ENCODE assay signal across 26 cellular contexts in genomic region chr1:174028495-174028894, GRCh38.
"Had no signal": no experiment of that assay in that cellular context is flagged by ENCODE, and none has a peak within 500 bp of the region (broad histone marks: within the 10 kb centered on the region; RNA-seq: fewer than 3 reads in every experiment).

No MANE protein-coding gene starts in this region.

- H3K9me3 Mint-ChIP-seq: naive thymus-derived CD8-positive, alpha-beta T cell; neural crest cell; stimulated activated naive CD8-positive, alpha-beta T cell treated with anti-CD3 and anti-CD28 coated beads, Interleukin-15, amount 100 ng/mL, for 72 hours had no signal

- H3K27ac ChIP-seq: coronary artery, esophagus muscularis mucosa, neutrophil, parathyroid adenoma, prostate gland, right atrium auricular region, suprapubic skin, transverse colon, upper lobe of right lung, uterus had no signal

- H2AFZ ChIP-seq: parathyroid adenoma had no signal

- H3K79me2 ChIP-seq: parathyroid adenoma had no signal

- H3K27ac Mint-ChIP-seq: naive thymus-derived CD8-positive, alpha-beta T cell had no signal

- H3K27me3 ChIP-seq: esophagus muscularis mucosa, neutrophil, right atrium auricular region, suprapubic skin, transverse colon, upper lobe of right lung, uterus had no signal

- H3K27me3 Mint-ChIP-seq: naive thymus-derived CD8-positive, alpha-beta T cell; stimulated activated naive CD8-positive, alpha-beta T cell treated with anti-CD3 and anti-CD28 coated beads, Interleukin-15, amount 100 ng/mL, for 72 hours had no signal

- H3K9me3 ChIP-seq: esophagus muscularis mucosa, neutrophil, prostate gland, right atrium auricular region, suprapubic skin, transverse colon, upper lobe of right lung, uterus had no signal

- H3K36me3 Mint-ChIP-seq: naive thymus-derived CD8-positive, alpha-beta T cell had no signal

- H3K36me3 ChIP-seq: esophagus muscularis mucosa, neutrophil, prostate gland, right atrium auricular region, suprapubic skin, transverse colon, upper lobe of right lung, uterus had no signal

- H3K4me3 Mint-ChIP-seq: naive thymus-derived CD8-positive, alpha-beta T cell; neural crest cell; stimulated activated naive CD8-positive, alpha-beta T cell treated with anti-CD3 and anti-CD28 coated beads, Interleukin-15, amount 100 ng/mL, for 72 hours had no signal

- H3K4me3 ChIP-seq: coronary artery, esophagus muscularis mucosa, prostate gland, right atrium auricular region, smooth muscle cell, suprapubic skin, transverse colon, upper lobe of right lung, uterus had no signal

- DNase-seq: dermis blood vessel endothelial cell; effector memory CD4-positive, alpha-beta T cell; kidney; mesenchymal stem cell; midbrain; naive thymus-derived CD8-positive, alpha-beta T cell; stimulated activated CD4-positive, alpha-beta T cell treated with anti-CD3 and anti-CD28 coated beads, Interleukin-12 subunit alpha, Interleukin-12 subunit beta, amount 100 ng/mL, for 4 hours; stimulated activated CD4-positive, alpha-beta T cell treated with anti-CD3 and anti-CD28 coated beads, Interleukin-1b, Interleukin-23, amount 100 ng/mL, for 48 hours; stimulated activated CD4-positive, alpha-beta T cell treated with anti-CD3 and anti-CD28 coated beads, Interleukin-4, amount 100 ng/mL, for 1 hour; stimulated activated CD8-positive, alpha-beta memory T cell treated with anti-CD3 and anti-CD28 coated beads, Interleukin-4, amount 100 ng/mL, for 48 hours; stimulated activated naive CD4-positive, alpha-beta T cell; stimulated activated naive CD8-positive, alpha-beta T cell treated with anti-CD3 and anti-CD28 coated beads, Interleukin-15, amount 100 ng/mL, for 72 hours; transverse colon; upper lobe of right lung; uterus had no signal

- ATAC-seq: left lobe of liver; naive thymus-derived CD8-positive, alpha-beta T cell; sciatic nerve; stimulated activated naive CD8-positive, alpha-beta T cell treated with anti-CD3 and anti-CD28 coated beads, Interleukin-15, amount 100 ng/mL, for 72 hours; upper lobe of right lung had no signal

- H3K4me2 ChIP-seq: smooth muscle cell had no signal

- H3K4me1 ChIP-seq: parathyroid adenoma, upper lobe of right lung, uterus had no signal
